In the genomic region with DNA sequence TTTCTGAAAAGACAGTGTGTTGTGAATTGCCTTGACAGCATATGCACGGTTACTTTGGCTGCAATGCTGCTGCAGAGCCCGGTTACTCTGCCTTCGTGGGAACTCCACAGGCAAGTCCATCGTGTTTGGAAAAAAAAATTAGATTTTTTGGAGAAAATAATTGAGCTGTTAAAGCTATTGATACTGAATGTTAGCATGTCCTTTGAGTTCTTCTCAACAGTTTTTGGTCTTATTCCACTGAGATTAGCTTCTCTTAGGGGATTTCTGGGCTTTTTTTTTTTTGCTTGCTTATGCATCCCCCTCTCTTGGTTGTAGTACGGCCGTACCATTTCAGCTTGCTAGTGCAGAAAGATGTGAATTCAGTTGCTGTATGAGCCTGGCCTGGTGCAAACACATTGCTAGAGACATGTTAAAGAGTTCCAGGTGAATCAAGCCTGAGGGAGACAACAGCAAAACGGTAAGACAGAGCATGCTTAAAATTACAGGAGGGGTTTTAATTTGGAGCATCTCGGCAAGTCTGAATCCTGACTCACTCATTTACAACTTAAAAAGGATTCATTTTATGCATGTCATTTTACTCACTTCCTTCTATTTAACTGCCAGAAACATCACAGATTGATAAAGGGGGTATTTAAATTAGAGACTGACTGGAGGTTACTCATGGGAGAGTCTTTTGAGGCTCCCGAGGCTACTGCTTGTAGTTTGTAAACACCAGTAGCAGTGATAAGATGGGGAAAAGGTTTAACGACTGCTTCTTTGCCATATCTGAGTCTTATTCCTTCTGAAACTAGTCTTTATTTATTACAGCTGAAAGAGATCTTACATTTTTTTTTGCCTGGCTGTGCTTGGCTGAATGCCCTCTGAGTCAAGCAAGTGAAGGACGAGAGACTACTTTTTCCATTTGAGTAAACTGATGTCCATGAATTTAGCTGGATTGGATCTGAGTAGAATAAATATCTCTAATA, we compare ENCODE assay signal across 8 cellular contexts.
A peak's percentile ranks its signal among the peaks of the same experiment; 100 is the strongest.
DNase-seq lines count a peak whose midpoint lies in the region; ATAC-seq, FAIRE-seq and TF ChIP-seq lines count a peak whose summit lies in the region.

No MANE protein-coding gene starts in this region.

- no peaks in the 10 kb centered on the region for H3K9me2 ChIP-seq in DOHH2 (replicated peaks; ENCODE audit: control insufficient read depth, low read length)

- H3K4me3 ChIP-seq in DOHH2 (ENCODE audit: low read length) (peak overlapping the region; percentile 79), HUES64 (ENCODE audit: low read length) (no peak overlapping the region), H1 (ENCODE audit: extremely low read depth in 1 of 4, insufficient read depth in 2 of 4, low read depth in 3 of 4, low read length in 4 of 4) (no peak overlapping the region)

- H3K4ac ChIP-seq in H1 (replicated peaks; ENCODE audit: insufficient read length, low read depth, low read length): no peak overlapping the region

- no peak for TF ChIP-seq POLR2A in H1 (IDR thresholded peaks at IDR 0.05; ENCODE audit: control extremely low read depth in 1 of 2, low read depth in 2 of 2, low read length in 2 of 2)

- DNase-seq in H1 (ENCODE audit: low read depth in 1 of 2, low spot score in 2 of 2) (no peak), retina (peak; percentile 82), NCI-H1436 treated with DMSO at 0.1 percent for 48 hours (lab: John Stamatoyannopoulos, UW) (no peak), HuH-7 (ENCODE audit: low spot score) (no peak)
- DNase-seq in NK-92 treated with Interleukin-12 subunit alpha and Interleukin-12 subunit beta, amount 100 ng/mL, for 24 hours (lab: John Stamatoyannopoulos, UW): no peak

- peaks cover 53% of the 10 kb centered on the region for H3K79me2 ChIP-seq in DOHH2 (ENCODE audit: control insufficient read depth, low read length)
- no peaks in the 10 kb centered on the region for H3K79me2 ChIP-seq in H1 (ENCODE audit: control insufficient read depth in 1 of 2, insufficient read depth in 2 of 2, low read length in 2 of 2)

- no peak overlapping the region for H2BK20ac ChIP-seq in H1 (ENCODE audit: low read length)

- no peak for FAIRE-seq in H1 (lab: Jason Lieb, UNC)

- no peaks in the 10 kb centered on the region for H4K20me1 ChIP-seq in DOHH2 (ENCODE audit: control insufficient read depth, insufficient read depth, low read depth, low read length)
- H4K20me1 ChIP-seq in H1 (replicated peaks in 1 of 2; ENCODE audit: control insufficient read depth in 1 of 2, insufficient read depth in 2 of 2, low read length in 2 of 2): no peaks in the 10 kb centered on the region

- H2BK15ac ChIP-seq in H1 (ENCODE audit: low read length): no peak overlapping the region

- peak overlapping the region; percentile 71; the same call in 1 of the 2 replicates for H2BK12ac ChIP-seq in H1 (ENCODE audit: low read depth, low read length)

- H3K27ac ChIP-seq in DOHH2 (ENCODE audit: low read depth, low read length): peak overlapping the region; percentile 92
- H3K27ac ChIP-seq in HUES64 (ENCODE audit: low read depth, low read length): peak overlapping the region; percentile 62
- H3K27ac ChIP-seq in H1 (ENCODE audit: low read depth, low read length): no peak overlapping the region

- no peak for TF ChIP-seq RAD21 in H1 (IDR thresholded peaks at IDR 0.05 in 1 of 2, conservative IDR thresholded peaks at IDR 0.05 in 1 of 2; ENCODE audit: low read depth in 2 of 2, low read length in 2 of 2)

- H3K9me3 ChIP-seq in DOHH2 (ENCODE audit: control insufficient read depth, insufficient read depth, low read length) (no peaks in the 10 kb centered on the region), HUES64 (ENCODE audit: insufficient read depth, low read depth, low read length) (peaks cover 5% of the 10 kb centered on the region; the same call in 1 of the 2 replicates), H1 (ENCODE audit: insufficient read depth in 2 of 2, low read depth in 1 of 2, low read length in 1 of 2) (peaks cover 6 to 8% of the 10 kb centered on the region in 2 experiments; a peak in 1 of 4 replicates)

- no peak overlapping the region for H3K56ac ChIP-seq in H1 (replicated peaks; ENCODE audit: insufficient read length, low read depth, low read length)

- H3K4me1 ChIP-seq in DOHH2 (ENCODE audit: control insufficient read depth, low read length) (peaks cover 78% of the 10 kb centered on the region), HUES64 (ENCODE audit: insufficient read depth, low read length) (peaks cover 49% of the 10 kb centered on the region), H1 (replicated peaks in 1 of 4; ENCODE audit: control insufficient read depth in 3 of 4, insufficient read depth in 4 of 4, low read length in 3 of 4) (peaks cover 3 to 22% (median 13%) of the 10 kb centered on the region in 4 experiments)

- H3F3A ChIP-seq in DOHH2 (ENCODE audit: control insufficient read depth, insufficient read depth): peaks cover 54% of the 10 kb centered on the region

- peak; percentile 37 for ATAC-seq in GM21390 (IDR thresholded peaks at IDR 0.05; ENCODE audit: unreplicated experiment)

- 41% methylated on average over 11 of the region's 11 CpGs for WGBS in HUES64
- 63% methylated on average over 11 of the region's 11 CpGs; no CpG with 5 or more reads in 1 of the 2 experiments for WGBS in H1 (ENCODE audit: extremely low coverage in 1 of 2, insufficient coverage in 1 of 2, insufficient read length in 1 of 2, insufficient replicate concordance in 2 of 2, low coverage in 1 of 2, low lambda C conversion rate in 2 of 2, missing lambda C conversion rate in 1 of 2), 2 experiments

- H3K4me2 ChIP-seq in DOHH2 (ENCODE audit: low read length) (peak overlapping the region; percentile 77), H1 (ENCODE audit: insufficient read depth in 1 of 2, low read depth in 2 of 2, low read length in 2 of 2) (no peak overlapping the region)

- no peak overlapping the region for H4K5ac ChIP-seq in H1 (ENCODE audit: insufficient read length, low read depth, low read length)

- no peak overlapping the region for H3K14ac ChIP-seq in H1 (ENCODE audit: insufficient read length)

- no peak overlapping the region for H2AFZ ChIP-seq in H1 (ENCODE audit: low read length)

- H4K91ac ChIP-seq in H1 (replicated peaks; ENCODE audit: insufficient read length, low read length): no peak overlapping the region

- TF ChIP-seq CTCF in DOHH2 (IDR thresholded peaks at IDR 0.05; ENCODE audit: low read depth, low read length, poor library complexity, severe bottlenecking) (no peak), H1 (IDR thresholded peaks at IDR 0.05; ENCODE audit: control extremely low read depth in 1 of 3, insufficient read depth in 1 of 3, low read depth in 1 of 3, low read length in 3 of 3) (no peak)

- no peak overlapping the region for H2BK5ac ChIP-seq in H1 (ENCODE audit: low read depth, low read length)

- no peaks in the 10 kb centered on the region; the same call in 1 of the 2 replicates for H3K23me2 ChIP-seq in H1 (ENCODE audit: low read depth, low read length)

- H2BK120ac ChIP-seq in H1 (replicated peaks; ENCODE audit: low read depth, low read length): no peak overlapping the region

- H3K36me3 ChIP-seq in DOHH2 (ENCODE audit: control insufficient read depth, low read length) (peaks cover 25% of the 10 kb centered on the region), HUES64 (ENCODE audit: insufficient read depth, low read length) (no peaks in the 10 kb centered on the region), H1 (ENCODE audit: control insufficient read depth in 2 of 4, insufficient read depth in 4 of 4, low read length in 3 of 4) (no peaks in the 10 kb centered on the region; a peak in 1 of 8 replicates)

- H3K23ac ChIP-seq in H1 (ENCODE audit: insufficient read length): no peak overlapping the region

- H3K18ac ChIP-seq in H1 (ENCODE audit: extremely low read depth, low read length): peak overlapping the region; percentile 51; the same call in 1 of the 2 replicates

- no peak for TF ChIP-seq EP300 in H1 (IDR thresholded peaks at IDR 0.05; ENCODE audit: borderline replicate concordance in 1 of 2, low read depth in 2 of 2, low read length in 2 of 2)

- H3K79me1 ChIP-seq in H1 (ENCODE audit: low read depth, low read length): no peaks in the 10 kb centered on the region

- no peak overlapping the region for H2AK5ac ChIP-seq in H1 (ENCODE audit: low read depth, low read length)

- POLR2A ChIA-PET in H1 (lab: Charles Lee; ENCODE audit: partially characterized antibody): interaction anchor here (0.6 to 1.1 kb wide), 2 partner anchors 11 to 108 kb away, joined by 3 to 4 read pairs; no protein-coding TSS in a partner anchor

- H3K27me3 ChIP-seq in DOHH2 (ENCODE audit: control insufficient read depth, low read length): no peaks in the 10 kb centered on the region
- no peaks in the 10 kb centered on the region for H3K27me3 ChIP-seq in HUES64 (ENCODE audit: insufficient read depth, low read length)
- H3K27me3 ChIP-seq in H1 (replicated peaks in 1 of 4; ENCODE audit: control insufficient read depth in 3 of 4, extremely low read depth in 1 of 4, insufficient read depth in 3 of 4, low read length in 3 of 4): no peaks in the 10 kb centered on the region

- CTCF ChIA-PET in H1 (lab: Charles Lee; ENCODE audit: partially characterized antibody): interaction anchor here (0.6 to 6.2 kb wide), 30 partner anchors 8 to 539 kb away, joined by 3 to 66 read pairs (median 6); no protein-coding TSS in a partner anchor

- H3K9ac ChIP-seq in HUES64 (ENCODE audit: low read depth, low read length) (peak overlapping the region; percentile 43; the same call in 1 of the 2 replicates), H1 (replicated peaks in 1 of 4; ENCODE audit: extremely low read depth in 1 of 4, low read depth in 3 of 4, low read length in 3 of 4) (no peak overlapping the region; a peak in 1 of 7 replicates)

- no peak overlapping the region for H4K8ac ChIP-seq in H1 (ENCODE audit: extremely low read depth, insufficient read depth, low read length)

TF ChIP-seq in H1, 55 proteins besides CTCF, POLR2A, EP300 and RAD21 (continues in another document):
- TF ChIP-seq, protein P1, sequence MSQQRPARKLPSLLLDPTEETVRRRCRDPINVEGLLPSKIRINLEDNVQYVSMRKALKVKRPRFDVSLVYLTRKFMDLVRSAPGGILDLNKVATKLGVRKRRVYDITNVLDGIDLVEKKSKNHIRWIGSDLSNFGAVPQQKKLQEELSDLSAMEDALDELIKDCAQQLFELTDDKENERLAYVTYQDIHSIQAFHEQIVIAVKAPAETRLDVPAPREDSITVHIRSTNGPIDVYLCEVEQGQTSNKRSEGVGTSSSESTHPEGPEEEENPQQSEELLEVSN (IDR thresholded peaks at IDR 0.05): no peak
- TF ChIP-seq TEAD4 (IDR thresholded peaks at IDR 0.05; ENCODE audit: low read depth, low read length) (no peak), EGR1 (IDR thresholded peaks at IDR 0.05; ENCODE audit: borderline replicate concordance, low read depth, low read length) (no peak), NRF1 (IDR thresholded peaks at IDR 0.05; ENCODE audit: low read depth, low read length) (no peak), BRCA1 (IDR thresholded peaks at IDR 0.05; ENCODE audit: low read depth, low read length) (no peak), CBX8 (IDR thresholded peaks at IDR 0.05; ENCODE audit: borderline replicate concordance, low read depth, low read length) (no peak), BACH1 (IDR thresholded peaks at IDR 0.05; ENCODE audit: low read length) (no peak), NANOG (IDR thresholded peaks at IDR 0.05; ENCODE audit: insufficient read depth, low read depth, low read length, poor library complexity, severe bottlenecking) (no peak)
